14 cellular contexts compared by ENCODE assay signal in genomic region chr5:315488-316209, GRCh38.
"Had no signal": no experiment of that assay in that cellular context is flagged by ENCODE, and none has a peak within 500 bp of the region (broad histone marks: within the 10 kb centered on the region; RNA-seq: fewer than 3 reads in every experiment).

No MANE protein-coding gene starts in this region.

- H3K27ac ChIP-seq: cardiac muscle cell, psoas muscle, right lobe of liver, transverse colon had no signal

- DNase-seq: activated gamma-delta T cell treated with Interleukin-2 at 50 U/mL for 16 hours; effector CD4-positive, alpha-beta T cell; islet precursor cell; mammary epithelial cell; mucosa of descending colon; naive thymus-derived CD8-positive, alpha-beta T cell; right lobe of liver; stimulated activated naive CD4-positive, alpha-beta T cell; substantia nigra; T1000; transverse colon had no signal

- ATAC-seq: left lobe of liver; mucosa of descending colon; naive thymus-derived CD8-positive, alpha-beta T cell; psoas muscle; right lobe of liver had no signal

- H3K9me3 ChIP-seq: mucosa of descending colon, psoas muscle, right lobe of liver, transverse colon had no signal

- H3K4me3 ChIP-seq: cardiac muscle cell, mucosa of descending colon, psoas muscle, right lobe of liver, transverse colon had no signal

- H3K9me3 Mint-ChIP-seq: naive thymus-derived CD8-positive, alpha-beta T cell had no signal

- H3K4me1 ChIP-seq: psoas muscle had no signal
